Comparison of ENCODE assay signal across 8 cellular contexts in the genomic region with DNA sequence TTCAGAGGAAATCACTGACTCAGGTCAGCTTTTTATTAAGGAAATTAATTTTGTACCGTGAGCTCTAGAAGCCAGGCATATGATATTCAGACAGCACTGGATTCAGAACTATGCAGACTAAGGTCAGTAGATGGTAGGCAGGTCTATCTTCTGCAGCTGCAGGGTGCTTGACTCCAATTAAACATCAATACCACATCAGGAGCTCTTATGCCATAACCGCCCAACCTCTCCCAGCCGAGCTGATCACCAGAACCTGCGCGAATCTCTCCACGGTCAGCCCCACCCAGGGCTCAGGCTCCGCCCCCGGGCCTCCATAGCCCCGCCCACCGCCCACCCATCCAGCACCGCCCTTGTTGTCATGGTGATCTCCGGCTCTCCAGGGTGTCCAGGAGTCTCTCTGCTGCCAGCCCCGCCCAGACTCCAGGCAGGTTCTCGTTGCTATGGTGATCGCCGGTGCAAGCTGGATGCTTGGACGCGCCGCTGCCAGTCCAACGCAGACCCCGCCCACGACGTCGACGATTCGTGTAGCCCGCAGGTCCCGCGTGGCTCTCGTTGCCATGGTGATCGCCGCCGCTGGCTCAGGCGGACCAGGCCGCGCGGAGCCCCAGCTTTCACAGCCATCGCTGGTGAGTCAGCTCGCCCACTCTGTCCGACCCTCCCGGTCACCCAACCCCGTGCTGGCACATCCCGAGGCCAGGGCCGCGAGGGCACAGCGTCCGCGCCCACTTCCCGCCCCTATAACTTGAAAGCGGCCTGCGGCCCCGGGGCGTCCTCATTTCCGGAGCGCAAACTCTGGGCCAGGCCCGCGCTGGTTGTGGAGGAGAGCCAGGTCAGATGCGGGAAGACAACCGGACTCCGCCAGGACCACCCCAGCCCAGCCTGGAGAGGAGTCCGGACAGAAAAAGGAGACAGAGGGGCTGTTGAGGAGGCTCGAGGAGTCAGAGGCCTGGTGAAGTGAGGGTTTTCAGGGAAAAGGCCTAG. TPM values are rescaled to one million over a fixed set of nuclear protein-coding genes. Genes with fewer than 3 reads are reported as not detected.
DNase-seq lines count a peak whose midpoint lies in the region; ATAC-seq and TF ChIP-seq lines count a peak whose summit lies in the region.

A gene with protein sequence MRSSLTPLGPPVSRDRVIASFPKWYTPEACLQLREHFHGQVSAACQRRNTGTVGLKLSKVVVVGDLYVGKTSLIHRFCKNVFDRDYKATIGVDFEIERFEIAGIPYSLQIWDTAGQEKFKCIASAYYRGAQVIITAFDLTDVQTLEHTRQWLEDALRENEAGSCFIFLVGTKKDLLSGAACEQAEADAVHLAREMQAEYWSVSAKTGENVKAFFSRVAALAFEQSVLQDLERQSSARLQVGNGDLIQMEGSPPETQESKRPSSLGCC (plus strand): TSS at position 552 of the 981 bp plus-strand sequence. CDS start 1,140 bp downstream, outside the sequence.

- peak; percentile 51 for ATAC-seq in HG03520 (IDR thresholded peaks at IDR 0.05; ENCODE audit: unreplicated experiment)

- no TSS peak for BruUV-seq in Calu3 (replicated peaks; lab: Mats Ljungman, UMichigan)

- H3K36me3 Mint-ChIP-seq in Calu3 (ENCODE audit: insufficient read depth, unreplicated experiment) = peaks cover 32% of the 10 kb centered on the region

- H3K27me3 Mint-ChIP-seq in Calu3 (ENCODE audit: unreplicated experiment) = no peaks in the 10 kb centered on the region

- no peaks in the 10 kb centered on the region for H3K9me3 Mint-ChIP-seq in Calu3 (ENCODE audit: low read depth, unreplicated experiment)

- no peak for TF ChIP-seq CTCF in Calu3 (IDR thresholded peaks at IDR 0.05; ENCODE audit: unreplicated experiment)

- DNase-seq in Calu3 = peak; percentile 98
- peak; percentile 75 for DNase-seq in NOMO-1 treated with DMSO at 0.1 percent for 48 hours (lab: John Stamatoyannopoulos, UW; ENCODE audit: unreplicated experiment)
- peak; percentile 69 for DNase-seq in activated T-cell treated with anti-CD3 and anti-CD28 coated beads for 4 hours
- DNase-seq in epidermal melanocyte (ENCODE audit: insufficient read length, low spot score) = peak; percentile 73
- DNase-seq in mesenteric fat pad (ENCODE audit: low spot score) = peak; percentile 99
- peak; percentile 76 for DNase-seq in stimulated activated CD8-positive, alpha-beta memory T cell treated with anti-CD3 and anti-CD28 coated beads, Interleukin-12 subunit alpha, Interleukin-12 subunit beta, amount 100 ng/mL, for 1 hour (ENCODE audit: low read depth)
- no peak for DNase-seq in KG1 (lab: John Stamatoyannopoulos, UW)

- CTCF ChIA-PET in Calu3 (lab: Charles Lee) = interaction anchor here (0.6 to 1.2 kb wide), 5 partner anchors 35 to 185 kb away, joined by 3 to 4 read pairs (median 3); a partner anchor contains a TSS

- peak within 1 kb of the TSS; percentile 83 for H3K27ac Mint-ChIP-seq in Calu3 (ENCODE audit: unreplicated experiment)

- H3K4me3 Mint-ChIP-seq in Calu3 (ENCODE audit: low read depth, unreplicated experiment) = peak within 1 kb of the TSS; percentile 70

- peaks cover 47% of the 10 kb centered on the region for H3K4me1 Mint-ChIP-seq in Calu3 (ENCODE audit: low read depth, unreplicated experiment)

- intact Hi-C loops in Calu3 (cut with micrococcal nuclease; ENCODE audit: unreplicated experiment) = no loop called here

RNA-seq across cellular contexts. Expression of the gene that starts here (rescaled TPM):
- total RNA-seq in Calu3 (2022) (2.1 and 2.6 TPM in 2 replicates), mesenteric fat pad (3.2 TPM)
